ENCODE assay signal across 9 cellular contexts in genomic region chr1:941588-942383, GRCh38. TPM values are rescaled to one million over a fixed set of nuclear protein-coding genes. Genes with fewer than 3 reads are reported as not detected.
A peak's percentile ranks its signal among the peaks of the same experiment; 100 is the strongest.
DNase-seq lines count a peak whose midpoint lies in the region; ATAC-seq, FAIRE-seq and TF ChIP-seq lines count a peak whose summit lies in the region.
"Had no signal": no experiment of that assay in that cellular context is flagged by ENCODE, and none has a peak within 500 bp of the region (broad histone marks: within the 10 kb centered on the region; RNA-seq: fewer than 3 reads in every experiment).

No MANE protein-coding gene starts in this region.

- H3K36me3 ChIP-seq in astrocyte (ENCODE audit: insufficient read depth, low read length) (no peaks in the 10 kb centered on the region), hepatocyte (replicated peaks; ENCODE audit: insufficient read depth, low read depth) (no peaks in the 10 kb centered on the region), skeletal muscle satellite cell (ENCODE audit: insufficient read depth, low read length) (peaks cover 21% of the 10 kb centered on the region)

- DNase-seq in A549 (ENCODE audit: low read depth in 1 of 2, low spot score in 1 of 2) (peak; percentile 77 to 90), GM12891 (ENCODE audit: insufficient read length, low spot score) (peak; percentile 85), NCI-H526 (lab: John Stamatoyannopoulos, UW) (peak; percentile 79 to 95), astrocyte (ENCODE audit: low read depth) (peak; percentile 77), hepatocyte (ENCODE audit: low spot score) (peak; percentile 92)
- DNase-seq in activated CD4-positive, alpha-beta T cell treated with anti-CD3 and anti-CD28 coated beads, Interleukin-2, amount 50 U/mL, for 1 hour, result no peak

- peaks cover 6% of the 10 kb centered on the region for H3K4me1 Mint-ChIP-seq in astrocyte (ENCODE audit: low read depth, unreplicated experiment)

- TF ChIP-seq POLR2A in A549 (IDR thresholded peaks at IDR 0.05; ENCODE audit: low read length) (0 out of 2 replicates have a peak, but pooled peaks have one; percentile 19), GM12891 (IDR thresholded peaks at IDR 0.05; ENCODE audit: low read depth, low read length) (no peak)

- H3K9me3 Mint-ChIP-seq in astrocyte (ENCODE audit: unreplicated experiment), result no peaks in the 10 kb centered on the region

- no peaks in the 10 kb centered on the region for H3K9me2 ChIP-seq in hepatocyte (replicated peaks; ENCODE audit: insufficient read depth)

- H3K36me3 Mint-ChIP-seq in astrocyte (ENCODE audit: low read depth, unreplicated experiment), result peaks cover 5% of the 10 kb centered on the region

- peaks cover 78% of the 10 kb centered on the region for H3K4me1 ChIP-seq in A549
- H3K4me1 ChIP-seq in astrocyte (ENCODE audit: insufficient read depth, low read length), result peaks cover 42% of the 10 kb centered on the region
- H3K4me1 ChIP-seq in hepatocyte (ENCODE audit: insufficient read depth), result peaks cover 42% of the 10 kb centered on the region
- peaks cover 65% of the 10 kb centered on the region for H3K4me1 ChIP-seq in skeletal muscle satellite cell (ENCODE audit: control insufficient read depth, insufficient read depth, low read length)

- peak overlapping the region; percentile 71 for H3K4me3 ChIP-seq in A549
- H3K4me3 ChIP-seq in astrocyte (ENCODE audit: insufficient read depth, low read depth, low read length), result peak overlapping the region; percentile 5
- peak overlapping the region; percentile 27 for H3K4me3 ChIP-seq in hepatocyte
- H3K4me3 ChIP-seq in skeletal muscle satellite cell (ENCODE audit: low read length), result peak overlapping the region; percentile 57

- FAIRE-seq in A549 (lab: Jason Lieb, UNC) (no peak), GM12891 (lab: Jason Lieb, UNC) (no peak), astrocyte (lab: Jason Lieb, UNC) (no peak)

- CTCF ChIA-PET in A549 (lab: Yijun Ruan, JAX), result interaction anchor here (0.6 to 8.1 kb wide), 10 partner anchors 10 to 309 kb away, joined by 3 to 84 read pairs (median 28); partner anchors contain the start of gene SAMD11

- H2AFZ ChIP-seq in astrocyte (ENCODE audit: low read depth, low read length), result no peak overlapping the region
- H2AFZ ChIP-seq in hepatocyte, result no peak overlapping the region

- H3K9me3 ChIP-seq in A549 (no peaks in the 10 kb centered on the region), astrocyte (ENCODE audit: insufficient read depth, low read depth, low read length) (no peaks in the 10 kb centered on the region), hepatocyte (ENCODE audit: low read depth) (no peaks in the 10 kb centered on the region), skeletal muscle satellite cell (replicated peaks; ENCODE audit: low read length) (no peaks in the 10 kb centered on the region)

- H3K9ac ChIP-seq in astrocyte (ENCODE audit: low read length), result peak overlapping the region; percentile 38
- H3K9ac ChIP-seq in skeletal muscle satellite cell (ENCODE audit: low read depth, low read length), result peak overlapping the region; percentile 55

- peaks cover 8% of the 10 kb centered on the region for H3K27me3 Mint-ChIP-seq in astrocyte (ENCODE audit: low read depth, unreplicated experiment)

- ATAC-seq in A549, result peak; percentile 5 to 47; a peak in 5 of 6 replicates
- no peak for ATAC-seq in GM18517 (IDR thresholded peaks at IDR 0.05; ENCODE audit: unreplicated experiment)

- no peaks in the 10 kb centered on the region for H3K79me2 ChIP-seq in astrocyte (ENCODE audit: insufficient read depth, low read length)
- H3K79me2 ChIP-seq in hepatocyte, result no peaks in the 10 kb centered on the region

- TF ChIP-seq RAD21 in A549 (conservative IDR thresholded peaks at IDR 0.05 in 1 of 2, IDR thresholded peaks at IDR 0.05 in 1 of 2), result no peak

- H4K20me1 ChIP-seq in astrocyte (ENCODE audit: insufficient read depth, low read length) (peaks cover 23% of the 10 kb centered on the region), hepatocyte (ENCODE audit: insufficient read depth, poor library complexity, severe bottlenecking) (no peaks in the 10 kb centered on the region)

- H3K27ac ChIP-seq in A549, result peak overlapping the region; percentile 100
- no peak overlapping the region for H3K27ac ChIP-seq in astrocyte (ENCODE audit: low read depth, low read length)
- H3K27ac ChIP-seq in hepatocyte, result peak overlapping the region; percentile 86
- H3K27ac ChIP-seq: epithelial cell of prostate had no signal

- no peak overlapping the region for H3K27ac Mint-ChIP-seq in astrocyte (ENCODE audit: unreplicated experiment)

- peak overlapping the region; percentile 100 for H3K4me2 ChIP-seq in A549
- peak overlapping the region; percentile 75 for H3K4me2 ChIP-seq in astrocyte (ENCODE audit: low read length)
- peak overlapping the region; percentile 96 for H3K4me2 ChIP-seq in hepatocyte
- H3K4me2 ChIP-seq in skeletal muscle satellite cell (ENCODE audit: low read length), result peak overlapping the region; percentile 81

- no CpG with 5 or more reads among the region's 98 CpGs for WGBS in A549 (ENCODE audit: missing lambda C conversion rate)
- 0% methylated on average over 2 of the region's 98 CpGs for WGBS in hepatocyte (ENCODE audit: low lambda C conversion rate, missing lambda C conversion rate)

- TF ChIP-seq CTCF in A549 (IDR thresholded peaks at IDR 0.05) (no peak), astrocyte (IDR thresholded peaks at IDR 0.05; ENCODE audit: insufficient read depth, low read depth, low read length) (no peak), hepatocyte (IDR thresholded peaks at IDR 0.05; ENCODE audit: poor library complexity) (no peak)

- H3K4me3 Mint-ChIP-seq in astrocyte (ENCODE audit: unreplicated experiment), result peak overlapping the region; percentile 72

- peak; percentile 49 to 75; a peak in 3 of 5 replicates for TF ChIP-seq EP300 in A549 (IDR thresholded peaks at IDR 0.05)

- POLR2A ChIA-PET in A549 (lab: Yijun Ruan, JAX), result interaction anchor here (1.9 kb wide), 1 partner anchor 25 kb away, joined by 10 read pairs; the partner anchor contains the start of gene PLEKHN1

- H3K27me3 ChIP-seq in astrocyte (ENCODE audit: insufficient read depth, low read length) (no peaks in the 10 kb centered on the region), hepatocyte (peaks cover 22% of the 10 kb centered on the region), skeletal muscle satellite cell (ENCODE audit: control insufficient read depth, insufficient read depth, low read length) (no peaks in the 10 kb centered on the region)

TF ChIP-seq in GM12891, 5 proteins besides CTCF, POLR2A, EP300 and RAD21 (continues in another document):
- no peak for TF ChIP-seq SPI1 (IDR thresholded peaks at IDR 0.05; ENCODE audit: low read depth, low read length)

RNA-seq across cellular contexts. Expression of gene NOC2L, which starts 17.3 kb away (rescaled TPM):
- polyA plus RNA-seq in A549 (2011; rRNA removed) (41.0 and 48.4 TPM in 2 replicates), A549 (2017; fragmentation: RNase III; extraction: RNeasy Plus Mini Kit Qiagen cat#74134 plus additional on column Dnase treatment) (68.1 to 81.6 TPM (median 73.5 TPM) in 3 replicates), hepatocyte (66.6 and 68.1 TPM in 2 replicates)
- polyA plus RNA-seq in A549 (2012; cell fraction: cytosol; rRNA removed), result 74.3 and 83.6 TPM in 2 replicates
- polyA plus RNA-seq in A549 (2012; cell fraction: nucleus; rRNA removed), result 144 and 170 TPM in 2 replicates
- 55.5 and 68.4 TPM in 2 replicates for polyA minus RNA-seq in A549 (2011; rRNA and poly(A)+ RNA removed)
- 48.8 TPM for polyA plus RNA-seq in GM12891 (2012; ENCODE audit: low read depth, missing spikeins)
- total RNA-seq in astrocyte (83.7 and 91.4 TPM in 2 replicates), hepatocyte (29.3 and 44.3 TPM in 2 replicates)
- 137 and 144 TPM in 2 replicates for total RNA-seq in skeletal muscle satellite cell (2012; rRNA removed)

RNA-seq across cellular contexts. Expression of gene SAMD11, which starts 18.1 kb away (rescaled TPM):
- 13.3 and 22.4 TPM in 2 replicates for polyA plus RNA-seq in A549 (2011; rRNA removed)
- 35.9 and 62.6 TPM in 2 replicates for polyA plus RNA-seq in A549 (2012; cell fraction: cytosol; rRNA removed)
- 122 and 165 TPM in 2 replicates for polyA plus RNA-seq in A549 (2012; cell fraction: nucleus; rRNA removed)
- 32.9 to 52.8 TPM (median 46.2 TPM) in 3 replicates for polyA plus RNA-seq in A549 (2017; fragmentation: RNase III; extraction: RNeasy Plus Mini Kit Qiagen cat#74134 plus additional on column Dnase treatment)
- 10.7 and 15.8 TPM in 2 replicates for polyA minus RNA-seq in A549 (2011; rRNA and poly(A)+ RNA removed)
- 0.05 TPM for polyA plus RNA-seq in GM12891 (2012; ENCODE audit: low read depth, missing spikeins)
- total RNA-seq in astrocyte, result 6.0 and 9.5 TPM in 2 replicates
- 9.5 and 10.2 TPM in 2 replicates for total RNA-seq in hepatocyte
- polyA plus RNA-seq in hepatocyte, result 17.1 and 20.1 TPM in 2 replicates
- 4.2 and 7.1 TPM in 2 replicates for total RNA-seq in skeletal muscle satellite cell (2012; rRNA removed)

RNA-seq across cellular contexts. Expression of gene KLHL17, which starts 18.6 kb away (rescaled TPM):
- polyA plus RNA-seq in A549 (2011; rRNA removed) (5.7 and 8.5 TPM in 2 replicates), A549 (2017; fragmentation: RNase III; extraction: RNeasy Plus Mini Kit Qiagen cat#74134 plus additional on column Dnase treatment) (17.9 to 21.6 TPM (median 18.7 TPM) in 3 replicates), hepatocyte (25.0 and 35.4 TPM in 2 replicates)
- polyA plus RNA-seq in A549 (2012; cell fraction: cytosol; rRNA removed), result 24.0 and 29.4 TPM in 2 replicates
- polyA plus RNA-seq in A549 (2012; cell fraction: nucleus; rRNA removed), result 322 and 395 TPM in 2 replicates
- 1.9 and 2.5 TPM in 2 replicates for polyA minus RNA-seq in A549 (2011; rRNA and poly(A)+ RNA removed)
- polyA plus RNA-seq in GM12891 (2012; ENCODE audit: low read depth, missing spikeins), result 8.5 TPM
- total RNA-seq in astrocyte (25.6 and 25.9 TPM in 2 replicates), hepatocyte (4.1 and 13.8 TPM in 2 replicates)
- 12.7 and 13.9 TPM in 2 replicates for total RNA-seq in skeletal muscle satellite cell (2012; rRNA removed)

RNA-seq across cellular contexts. Expression of gene PLEKHN1, which starts 24.5 kb away (rescaled TPM):
- 0.61 and 0.75 TPM in 2 replicates for polyA plus RNA-seq in A549 (2011; rRNA removed)
- 1.6 and 2.3 TPM in 2 replicates for polyA plus RNA-seq in A549 (2012; cell fraction: cytosol; rRNA removed)
- 9.4 and 13.1 TPM in 2 replicates for polyA plus RNA-seq in A549 (2012; cell fraction: nucleus; rRNA removed)
- 3.2 to 3.6 TPM (median 3.4 TPM) in 3 replicates for polyA plus RNA-seq in A549 (2017; fragmentation: RNase III; extraction: RNeasy Plus Mini Kit Qiagen cat#74134 plus additional on column Dnase treatment)
- 0.33 and 0.73 TPM in 2 replicates for polyA minus RNA-seq in A549 (2011; rRNA and poly(A)+ RNA removed)
- 0.22 TPM for polyA plus RNA-seq in GM12891 (2012; ENCODE audit: low read depth, missing spikeins)
- 2.1 and 2.4 TPM in 2 replicates for total RNA-seq in astrocyte
- 0.60 and 0.72 TPM in 2 replicates for total RNA-seq in hepatocyte
- 2.4 and 5.6 TPM in 2 replicates for polyA plus RNA-seq in hepatocyte
- total RNA-seq in skeletal muscle satellite cell (2012; rRNA removed), result 1.3 TPM in 2 replicates

RNA-seq across cellular contexts. Expression of gene PERM1, which starts 40.1 kb away (rescaled TPM):
- not detected in 2 replicates for polyA plus RNA-seq in A549 (2011; rRNA removed)
- 0.03 and 0.05 TPM in 2 replicates for polyA plus RNA-seq in A549 (2012; cell fraction: cytosol; rRNA removed)
- 0.09 and 0.17 TPM in 2 replicates for polyA plus RNA-seq in A549 (2012; cell fraction: nucleus; rRNA removed)
- polyA plus RNA-seq in A549 (2017; fragmentation: RNase III; extraction: RNeasy Plus Mini Kit Qiagen cat#74134 plus additional on column Dnase treatment), result 0.12 to 0.33 TPM (median 0.30 TPM) in 3 replicates
- polyA minus RNA-seq in A549 (2011; rRNA and poly(A)+ RNA removed), result 0.12 TPM in 1 of 2 replicates, not detected in the other
- polyA plus RNA-seq in GM12891 (2012; ENCODE audit: low read depth, missing spikeins), result 0.15 TPM
- 0.20 TPM in 1 of 2 replicates, not detected in the other for total RNA-seq in astrocyte
- total RNA-seq in hepatocyte, result not detected in 2 replicates
- 1.3 and 1.6 TPM in 2 replicates for polyA plus RNA-seq in hepatocyte
- not detected in 2 replicates for total RNA-seq in skeletal muscle satellite cell (2012; rRNA removed)

Comparison
In these comparisons a context has a peak if more than half of its experiments do, and no peak if none do; other contexts are left out.
1. H3K4me3 ChIP-seq: peak in every context shown above with its lines; median percentile 71 in A549; 57 in skeletal muscle satellite cell; 27 in hepatocyte; 5 in astrocyte.